In the genomic region with DNA sequence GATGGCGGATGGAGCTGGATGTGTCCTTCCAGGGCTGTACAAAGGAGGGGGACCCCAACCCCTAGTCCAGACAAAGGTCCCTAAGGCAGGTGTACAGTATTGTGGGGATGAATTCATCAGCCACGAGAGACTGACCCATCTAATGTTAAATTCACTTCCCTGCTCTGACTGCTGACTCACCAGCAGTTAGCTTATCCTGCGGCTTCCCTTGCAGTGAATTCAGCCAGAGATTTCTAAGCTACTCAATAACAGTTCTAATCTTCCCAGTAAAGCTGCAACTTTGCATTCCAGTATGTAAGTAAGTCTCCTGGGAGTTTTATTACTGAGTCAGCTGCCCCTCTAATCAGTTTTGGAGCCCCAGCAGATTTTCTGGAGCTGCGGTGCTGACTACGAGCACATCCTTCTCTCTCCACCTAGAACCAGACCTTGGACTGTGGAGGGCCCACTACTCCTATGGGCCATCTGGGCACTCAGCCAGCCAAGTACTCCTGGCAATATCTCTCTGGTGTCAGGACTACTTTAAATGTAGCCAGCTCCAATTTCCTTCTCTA, we compare ENCODE assay signal across 9 cellular contexts. TPM values are rescaled to one million over a fixed set of nuclear protein-coding genes. Genes with fewer than 3 reads are reported as not detected.
DNase-seq lines count a peak whose midpoint lies in the region; ATAC-seq and TF ChIP-seq lines count a peak whose summit lies in the region.
"Had no signal": no experiment of that assay in that cellular context is flagged by ENCODE, and none has a peak within 500 bp of the region (broad histone marks: within the 10 kb centered on the region; RNA-seq: fewer than 3 reads in every experiment).

No MANE protein-coding gene starts in this region.

- H3K27ac ChIP-seq in OCI-LY3 (ENCODE audit: low read length): no peak overlapping the region
- H3K27ac ChIP-seq in osteoblast (ENCODE audit: low read depth, low read length): peak overlapping the region; percentile 59
- H3K27ac ChIP-seq: 22Rv1 had no signal

- DNase-seq in DMS53 (lab: John Stamatoyannopoulos, UW): peak; percentile 33
- DNase-seq in DMS53 treated with DMSO at 0.1 percent for 48 hours (lab: John Stamatoyannopoulos, UW; ENCODE audit: unreplicated experiment): no peak
- peak; percentile 89 for DNase-seq in osteoblast (ENCODE audit: insufficient read length, low spot score, missing footprints)
- no peak for DNase-seq in activated CD4-positive, alpha-beta T cell treated with anti-CD3 and anti-CD28 coated beads, Interleukin-2, amount 50 U/mL, for 1 hour
- no peak for DNase-seq in LoVo (ENCODE audit: low spot score)
- no peak for DNase-seq in NCI-H1930 (lab: John Stamatoyannopoulos, UW)

- TF ChIP-seq CTCF in OCI-LY3 (IDR thresholded peaks at IDR 0.05; ENCODE audit: low read depth, low read length) (no peak), osteoblast (IDR thresholded peaks at IDR 0.05; ENCODE audit: extremely low read depth, low read depth, low read length) (no peak)

- H3K79me2 ChIP-seq in OCI-LY3 (ENCODE audit: low read length) (peaks cover 99% of the 10 kb centered on the region), osteoblast (ENCODE audit: insufficient read depth, low read length) (peaks cover 96% of the 10 kb centered on the region)

- H3K36me3 ChIP-seq in OCI-LY3 (replicated peaks; ENCODE audit: low read depth, low read length) (peaks cover 9% of the 10 kb centered on the region), osteoblast (ENCODE audit: insufficient read depth, low read length) (peaks cover 16% of the 10 kb centered on the region)

- peaks cover 46% of the 10 kb centered on the region for H4K20me1 ChIP-seq in OCI-LY3 (ENCODE audit: insufficient read depth, low read length)
- H4K20me1 ChIP-seq in osteoblast (ENCODE audit: insufficient read depth, low read length): peaks cover 61% of the 10 kb centered on the region

- H3K4me1 ChIP-seq in OCI-LY3 (ENCODE audit: low read length): peaks cover 87% of the 10 kb centered on the region
- H3K4me1 ChIP-seq in osteoblast (ENCODE audit: insufficient read depth, low read length): peaks cover 44% of the 10 kb centered on the region

- no peak overlapping the region for H3K9ac ChIP-seq in OCI-LY3 (ENCODE audit: low read length)

- peak overlapping the region; percentile 9 for H3K4me2 ChIP-seq in OCI-LY3 (ENCODE audit: low read length)
- H3K4me2 ChIP-seq in osteoblast (ENCODE audit: insufficient read depth, low read length): peak overlapping the region; percentile 66

- H3K27me3 ChIP-seq in OCI-LY3 (ENCODE audit: low read depth, low read length) (no peaks in the 10 kb centered on the region), osteoblast (ENCODE audit: insufficient read depth, low read length) (no peaks in the 10 kb centered on the region)

- peak; percentile 55 for ATAC-seq in esophagus mucosa

- no peak overlapping the region for H2AFZ ChIP-seq in OCI-LY3 (ENCODE audit: low read depth, low read length)
- H2AFZ ChIP-seq in osteoblast (ENCODE audit: low read length): no peak overlapping the region

- H3K9me3 ChIP-seq in OCI-LY3 (ENCODE audit: insufficient read depth, low read length) (no peaks in the 10 kb centered on the region), osteoblast (ENCODE audit: low read depth, low read length) (no peaks in the 10 kb centered on the region)

- H3K4me3 ChIP-seq in OCI-LY3 (ENCODE audit: low read length) (no peak overlapping the region), osteoblast (ENCODE audit: insufficient read depth, low read length) (peak overlapping the region; percentile 24)

RNA-seq across cellular contexts. Expression of a gene that starts 16.1 kb away (rescaled TPM):
- total RNA-seq in esophagus mucosa: 50.9 TPM
- 63.7 and 76.3 TPM in 2 replicates for total RNA-seq in osteoblast

Comparison
In these comparisons a context has a peak if more than half of its experiments do, and no peak if none do; other contexts are left out.
1. DNase-seq: peak in DMS53 (single experiment) and osteoblast (single experiment); none in DMS53 treated with DMSO at 0.1 percent for 48 hours (single experiment), activated CD4-positive, alpha-beta T cell treated with anti-CD3 and anti-CD28 coated beads, Interleukin-2, amount 50 U/mL, for 1 hour (single experiment), LoVo (single experiment) and NCI-H1930 (0 of 2).